In genomic region chr6:2986722-2987196, GRCh38 we compare ENCODE assay signal across 10 cellular contexts. TPM values are rescaled to one million over a fixed set of nuclear protein-coding genes. Genes with fewer than 3 reads are reported as not detected.
DNase-seq lines count a peak whose midpoint lies in the region; ATAC-seq and TF ChIP-seq lines count a peak whose summit lies in the region.
"Had no signal": no experiment of that assay in that cellular context is flagged by ENCODE, and none has a peak within 500 bp of the region (broad histone marks: within the 10 kb centered on the region; RNA-seq: fewer than 3 reads in every experiment).

No MANE protein-coding gene starts in this region.

- peaks cover 26% of the 10 kb centered on the region for H3K4me1 ChIP-seq in CD4-positive, alpha-beta memory T cell (ENCODE audit: insufficient read depth, low read length)

- intact Hi-C loops in CD4-positive, alpha-beta memory T cell (cut with micrococcal nuclease), result loop anchor here (5.0 kb wide), 2 partner anchors 861 to 1151 kb away; partner anchors contain the start of genes ECI2 and FAM50B

- peaks cover 0 to 10% of the 10 kb centered on the region in 2 donors for H3K36me3 Mint-ChIP-seq in CD4-positive, alpha-beta memory T cell
- H3K36me3 Mint-ChIP-seq in effector memory CD8-positive, alpha-beta T cell (ENCODE audit: insufficient read depth), result peaks cover 14% of the 10 kb centered on the region
- H3K36me3 Mint-ChIP-seq in nephron (ENCODE audit: low read depth), result no peaks in the 10 kb centered on the region
- H3K36me3 Mint-ChIP-seq: memory B cell had no signal

- DNase-seq in CD4-positive, alpha-beta memory T cell, result no peak
- DNase-seq in NCI-H2227 treated with DMSO at 0.1 percent for 48 hours (lab: John Stamatoyannopoulos, UW) (peak; percentile 75), AG08396 (ENCODE audit: low spot score) (no peak), OCI-M2 (lab: John Stamatoyannopoulos, UW; ENCODE audit: unreplicated experiment) (no peak)
- DNase-seq in effector memory CD8-positive, alpha-beta T cell, result no peak
- DNase-seq in NK-92 treated with Interleukin-12 subunit alpha and Interleukin-12 subunit beta, amount 100 ng/mL, for 24 hours (lab: John Stamatoyannopoulos, UW), result no peak
- DNase-seq: cortex of kidney had no signal

- H3K4me1 Mint-ChIP-seq in CD4-positive, alpha-beta memory T cell, result peaks cover 19 to 37% (median 25%) of the 10 kb centered on the region in 4 donors
- H3K4me1 Mint-ChIP-seq in effector memory CD8-positive, alpha-beta T cell (ENCODE audit: low read depth in 2 of 2), result peaks cover 18 to 25% of the 10 kb centered on the region in 2 donors
- peaks cover 49% of the 10 kb centered on the region for H3K4me1 Mint-ChIP-seq in nephron

- ATAC-seq in effector memory CD8-positive, alpha-beta T cell (replicated peaks), result no peak
- no peak for ATAC-seq in GM21619 (IDR thresholded peaks at IDR 0.05; ENCODE audit: unreplicated experiment)

- POLR2A ChIA-PET in CD4-positive, alpha-beta memory T cell (lab: Charles Lee; ENCODE audit: partially characterized antibody), result interaction anchor here (0.8 to 8.5 kb wide), 7 partner anchors 13 to 146 kb away, joined by 3 to 248 read pairs (median 4); partner anchors contain the start of genes NQO2, RIPK1, SERPINB1 and SERPINB6

- H3K27ac ChIP-seq in CD4-positive, alpha-beta memory T cell (ENCODE audit: low read depth, low read length), result no peak overlapping the region

- CTCF ChIA-PET in CD4-positive, alpha-beta memory T cell (lab: Charles Lee; ENCODE audit: partially characterized antibody), result interaction anchor here (0.7 to 8.3 kb wide), 17 partner anchors 10 to 248 kb away, joined by 3 to 108 read pairs (median 4); partner anchors contain the start of gene SERPINB1

- peak overlapping the region in 4 of 8 donors; percentile 90 to 98 (median 93) for H3K4me3 Mint-ChIP-seq in CD4-positive, alpha-beta memory T cell
- H3K4me3 Mint-ChIP-seq in effector memory CD8-positive, alpha-beta T cell, result no peak overlapping the region
- peak overlapping the region; percentile 87 to 91 (median 90) for H3K4me3 Mint-ChIP-seq in nephron

- no peaks in the 10 kb centered on the region for H3K9me3 ChIP-seq in CD4-positive, alpha-beta memory T cell (ENCODE audit: control insufficient read depth in 1 of 2, low read length in 2 of 2)

- H3K36me3 ChIP-seq in CD4-positive, alpha-beta memory T cell (ENCODE audit: insufficient read depth, low read length), result no peaks in the 10 kb centered on the region

- no peak overlapping the region for H3K4me3 ChIP-seq in CD4-positive, alpha-beta memory T cell (ENCODE audit: low read length in 2 of 2)

- peaks cover 0 to 3% of the 10 kb centered on the region in 2 donors for H3K27me3 Mint-ChIP-seq in CD4-positive, alpha-beta memory T cell
- H3K27me3 Mint-ChIP-seq in effector memory CD8-positive, alpha-beta T cell, result peaks cover 8 to 9% of the 10 kb centered on the region in 2 donors
- H3K27me3 Mint-ChIP-seq in nephron (ENCODE audit: low read depth), result peaks cover 3% of the 10 kb centered on the region

- no peaks in the 10 kb centered on the region for H3K9me3 Mint-ChIP-seq in CD4-positive, alpha-beta memory T cell
- H3K9me3 Mint-ChIP-seq in effector memory CD8-positive, alpha-beta T cell, result no peaks in the 10 kb centered on the region
- no peaks in the 10 kb centered on the region for H3K9me3 Mint-ChIP-seq in nephron
- H3K9me3 Mint-ChIP-seq: memory B cell had no signal

- H3K27ac Mint-ChIP-seq in CD4-positive, alpha-beta memory T cell, result peak overlapping the region; percentile 24 to 95 (median 65)
- H3K27ac Mint-ChIP-seq in effector memory CD8-positive, alpha-beta T cell, result peak overlapping the region; percentile 89 to 98
- H3K27ac Mint-ChIP-seq in nephron, result peak overlapping the region; percentile 98 to 100 (median 100)
- H3K27ac Mint-ChIP-seq: memory B cell had no signal

- TF ChIP-seq CTCF in nephron (IDR thresholded peaks at IDR 0.05; ENCODE audit: unreplicated experiment in 3 of 3), result no peak

- no peaks in the 10 kb centered on the region for H3K27me3 ChIP-seq in CD4-positive, alpha-beta memory T cell (ENCODE audit: insufficient read depth, low read length)

RNA-seq across cellular contexts. Expression of gene NQO2, which starts 12.9 kb away (rescaled TPM):
- 10 to 100 TPM; 34.2 to 36.6 TPM for total RNA-seq in CD4-positive, alpha-beta memory T cell
- polyA plus RNA-seq in CD4-positive, alpha-beta memory T cell, result 10 to 100 TPM; 49.1 to 53.1 TPM

RNA-seq across cellular contexts. Expression of gene SERPINB6, which starts 15.4 kb away (rescaled TPM):
- total RNA-seq in CD4-positive, alpha-beta memory T cell, result 10 to 100 TPM; 41.2 to 41.9 TPM
- polyA plus RNA-seq in CD4-positive, alpha-beta memory T cell, result 10 to 100 TPM; 47.1 to 58.0 TPM

Comparison
In these comparisons a context has a peak if more than half of its experiments do, and no peak if none do; other contexts are left out.
1. H3K4me3 Mint-ChIP-seq: peak in nephron (3 of 3); none in effector memory CD8-positive, alpha-beta T cell (0 of 2).
2. Peak in every context shown above with its lines, with median percentiles within 50 percentile points of each other: H3K27ac Mint-ChIP-seq.